16 cellular contexts compared by ENCODE assay signal in genomic region chr6:47111685-47112084, GRCh38.
A peak's percentile ranks its signal among the peaks of the same experiment; 100 is the strongest.
DNase-seq lines count a peak whose midpoint lies in the region; ATAC-seq, FAIRE-seq and TF ChIP-seq lines count a peak whose summit lies in the region.
"Had no signal": no experiment of that assay in that cellular context is flagged by ENCODE, and none has a peak within 500 bp of the region (broad histone marks: within the 10 kb centered on the region; RNA-seq: fewer than 3 reads in every experiment).

No MANE protein-coding gene starts in this region.

- intact Hi-C loops in K562 (cut with micrococcal nuclease) = no loop called here
- intact Hi-C loops in left colon (cut with DNase I, micrococcal nuclease) = no loop called here

- in situ Hi-C loops in K562 (cut with MboI) = no loop called here

- peak; percentile 49 for FAIRE-seq in K562 (lab: Jason Lieb, UNC)

- no peak overlapping the region for H3K4me3 ChIP-seq in K562
- H3K4me3 ChIP-seq: SJSA1, suprapubic skin had no signal

- WGBS in K562 (ENCODE audit: insufficient coverage, low coverage, missing lambda C conversion rate) = 7% methylated on average over 1 of the region's 1 CpG

- H3K9me1 ChIP-seq in K562 (ENCODE audit: control insufficient read depth, insufficient read depth, low read length) = no peaks in the 10 kb centered on the region

- peaks cover 0 to 8% of the 10 kb centered on the region in 2 experiments; a peak in 3 of 5 replicates for H3K4me1 ChIP-seq in K562 (replicated peaks in 1 of 2; ENCODE audit: control insufficient read depth in 2 of 2, insufficient read depth in 2 of 2, low read length in 2 of 2)
- H3K4me1 ChIP-seq: suprapubic skin had no signal

- no peak for TF ChIP-seq RAD21 in K562 (CRISPR knock-in tag; conservative IDR thresholded peaks at IDR 0.05 in 1 of 2, IDR thresholded peaks at IDR 0.05 in 1 of 2)

- CTCF ChIA-PET in K562 (lab: Yijun Ruan, JAX; ENCODE audit: low intra/inter-chr PET ratio) = interaction anchor here (0.7 kb wide), 1 partner anchor 9 kb away, joined by 3 read pairs; no protein-coding TSS in a partner anchor

- no peak overlapping the region for H2AFZ ChIP-seq in K562 (ENCODE audit: low read depth, low read length)

- no peak for TF ChIP-seq EP300 in K562 (IDR thresholded peaks at IDR 0.05; ENCODE audit: low read length)

- ATAC-seq in K562 (no peak), left colon (peak; percentile 55), GM21786 (IDR thresholded peaks at IDR 0.05; ENCODE audit: unreplicated experiment) (no peak), GM18511 (IDR thresholded peaks at IDR 0.05; ENCODE audit: unreplicated experiment) (no peak)

- H3K79me2 ChIP-seq in K562 (ENCODE audit: control insufficient read depth, insufficient read depth, low read length) = no peaks in the 10 kb centered on the region

- no peaks in the 10 kb centered on the region for H3K27me3 ChIP-seq in K562 (ENCODE audit: control insufficient read depth in 2 of 2, insufficient read depth in 2 of 2, low read length in 2 of 2)
- H3K27me3 ChIP-seq: SJSA1, suprapubic skin had no signal

- DNase-seq in SIG-M5 treated with dmso at 0.1 percent for 504 hours (lab: John Stamatoyannopoulos, UW; ENCODE audit: unreplicated experiment) (peak; percentile 37), SIG-M5 (lab: John Stamatoyannopoulos, UW) (no peak), K562 (ENCODE audit: extremely low read depth in 1 of 4, low spot score in 3 of 4) (no peak), left colon (peak; percentile 46 to 61), NCI-H1436 (lab: John Stamatoyannopoulos, UW) (no peak), cerebellar cortex (ENCODE audit: low spot score) (no peak)
- DNase-seq: 8988T; activated naive CD8-positive, alpha-beta T cell treated with anti-CD3 and anti-CD28 coated beads for 36 hours; DMS 273 treated with DMSO at 0.1 percent for 48 hours; glutamatergic neuron; HFFc6; NCI-H526 had no signal

- H3K4me2 ChIP-seq in K562 (ENCODE audit: insufficient read depth, low read length) = no peak overlapping the region

- TF ChIP-seq CTCF in K562 (IDR thresholded peaks at IDR 0.05 in 2 of 3, conservative IDR thresholded peaks at IDR 0.05 in 1 of 3; ENCODE audit: insufficient read depth in 2 of 3, low read depth in 1 of 3, low read length in 3 of 3) = no peak

- POLR2A ChIA-PET in K562 (lab: Yijun Ruan, JAX) = no interaction called here

- no peak for TF ChIP-seq POLR2A in K562 (conservative IDR thresholded peaks at IDR 0.05)

- no peaks in the 10 kb centered on the region for H3K9me3 ChIP-seq in K562 (replicated peaks; ENCODE audit: control insufficient read depth, insufficient read depth, low read depth, low read length)
- H3K9me3 ChIP-seq: SJSA1, suprapubic skin had no signal

- H3K36me3 ChIP-seq in K562 (ENCODE audit: control insufficient read depth, insufficient read depth, low read length) = no peaks in the 10 kb centered on the region
- H3K36me3 ChIP-seq: SJSA1, suprapubic skin had no signal

- H4K20me1 ChIP-seq in K562 (replicated peaks; ENCODE audit: control insufficient read depth, insufficient read depth, low read length) = no peaks in the 10 kb centered on the region

- no peak overlapping the region for H3K27ac ChIP-seq in K562 (ENCODE audit: extremely low read depth, low read depth, low read length)
- H3K27ac ChIP-seq: SJSA1, suprapubic skin had no signal

- BruUV-seq in K562 (replicated peaks; lab: Mats Ljungman, UMichigan) = no TSS peak

- H3K9ac ChIP-seq in K562 (ENCODE audit: insufficient read depth in 1 of 2, low read depth in 2 of 2, low read length in 2 of 2) = no peak overlapping the region

TF ChIP-seq in K562, 482 proteins besides CTCF, POLR2A, EP300 and RAD21:
- TF ChIP-seq NR2C1 (IDR thresholded peaks at IDR 0.05) (no peak), NR2C1 (tag; IDR thresholded peaks at IDR 0.05) (peak; percentile 58; the same call in 1 of the 2 replicates), NRF1 (conservative IDR thresholded peaks at IDR 0.05 in 1 of 2, IDR thresholded peaks at IDR 0.05 in 1 of 2) (peak in 1 of 2 experiments; percentile 33; a peak in 1 of 4 replicates), ATF3 (IDR thresholded peaks at IDR 0.05) (no peak), ATF3 (CRISPR knock-in tag; conservative IDR thresholded peaks at IDR 0.05) (no peak)

Comparison
In these comparisons a context has a peak if more than half of its experiments do, and no peak if none do; other contexts are left out.
1. DNase-seq: peak in SIG-M5 treated with dmso at 0.1 percent for 504 hours (single experiment) and left colon (2 of 2); none in SIG-M5 (single experiment), K562 (0 of 4), NCI-H1436 (single experiment) and cerebellar cortex (single experiment).